Comparison of ENCODE assay signal across 11 cellular contexts in genomic region chr17:50627782-50628601, GRCh38. TPM values are rescaled to one million over a fixed set of nuclear protein-coding genes. Genes with fewer than 3 reads are reported as not detected.
A peak's percentile ranks its signal among the peaks of the same experiment; 100 is the strongest.
DNase-seq lines count a peak whose midpoint lies in the region; ATAC-seq and TF ChIP-seq lines count a peak whose summit lies in the region.
"Had no signal": no experiment of that assay in that cellular context is flagged by ENCODE, and none has a peak within 500 bp of the region (broad histone marks: within the 10 kb centered on the region; RNA-seq: fewer than 3 reads in every experiment).

No MANE protein-coding gene starts in this region.

- H3K27me3 Mint-ChIP-seq in effector memory CD8-positive, alpha-beta T cell, result peaks cover 76 to 97% of the 10 kb centered on the region in 2 donors
- peaks cover 16% of the 10 kb centered on the region for H3K27me3 Mint-ChIP-seq in progenitor cell of endocrine pancreas

- no peak for TF ChIP-seq CTCF in progenitor cell of endocrine pancreas (IDR thresholded peaks at IDR 0.05; ENCODE audit: unreplicated experiment)

- peak; percentile 53 for DNase-seq in DMS79 treated with DMSO at 0.1 percent for 48 hours (lab: John Stamatoyannopoulos, UW)
- no peak for DNase-seq in DMS79 (lab: John Stamatoyannopoulos, UW)
- DNase-seq in NCI-H748 (lab: John Stamatoyannopoulos, UW; ENCODE audit: unreplicated experiment), result peak; percentile 66
- no peak for DNase-seq in effector memory CD8-positive, alpha-beta T cell
- DNase-seq in progenitor cell of endocrine pancreas (ENCODE audit: low spot score, unreplicated experiment), result no peak
- no peak for DNase-seq in AG08396 (ENCODE audit: low spot score)
- DNase-seq: activated T-cell treated with anti-CD3 and anti-CD28 coated beads, Interleukin-2, amount 50 U/mL, for 4 hours; stimulated activated CD4-positive, alpha-beta T cell treated with anti-CD3 and anti-CD28 coated beads, Interleukin-2, amount 100 ng/mL, for 24 hours had no signal

- ATAC-seq in effector memory CD8-positive, alpha-beta T cell (replicated peaks), result peak; percentile 52
- ATAC-seq in GM19452 (IDR thresholded peaks at IDR 0.05; ENCODE audit: unreplicated experiment) (no peak), GM21367 (IDR thresholded peaks at IDR 0.05; ENCODE audit: unreplicated experiment) (no peak)
- ATAC-seq: activated T-cell treated with anti-CD3 and anti-CD28 coated beads, Interleukin-2, amount 50 U/mL, for 4 hours had no signal

- H3K36me3 Mint-ChIP-seq in effector memory CD8-positive, alpha-beta T cell (ENCODE audit: insufficient read depth), result no peaks in the 10 kb centered on the region
- H3K36me3 Mint-ChIP-seq in progenitor cell of endocrine pancreas (ENCODE audit: insufficient read depth), result no peaks in the 10 kb centered on the region

- H3K4me1 Mint-ChIP-seq in effector memory CD8-positive, alpha-beta T cell (ENCODE audit: low read depth in 2 of 2), result peaks cover 0 to 13% of the 10 kb centered on the region in 2 donors
- H3K4me1 Mint-ChIP-seq in progenitor cell of endocrine pancreas (ENCODE audit: low read depth), result peaks cover 14% of the 10 kb centered on the region

- H3K9me3 Mint-ChIP-seq in effector memory CD8-positive, alpha-beta T cell, result no peaks in the 10 kb centered on the region
- no peaks in the 10 kb centered on the region for H3K9me3 Mint-ChIP-seq in progenitor cell of endocrine pancreas (ENCODE audit: low read depth)
- H3K9me3 Mint-ChIP-seq: activated T-cell treated with anti-CD3 and anti-CD28 coated beads, Interleukin-2, amount 50 U/mL, for 4 hours had no signal

- peak overlapping the region in 1 of 2 donors; percentile 54 for H3K27ac Mint-ChIP-seq in effector memory CD8-positive, alpha-beta T cell
- no peak overlapping the region for H3K27ac Mint-ChIP-seq in progenitor cell of endocrine pancreas

- H3K4me3 Mint-ChIP-seq in effector memory CD8-positive, alpha-beta T cell, result peak overlapping the region in 1 of 2 donors; percentile 33
- peak overlapping the region; percentile 55 for H3K4me3 Mint-ChIP-seq in progenitor cell of endocrine pancreas (ENCODE audit: low read depth)
- H3K4me3 Mint-ChIP-seq: activated T-cell treated with anti-CD3 and anti-CD28 coated beads, Interleukin-2, amount 50 U/mL, for 4 hours had no signal

RNA-seq across cellular contexts. Expression of gene ABCC3, which starts 6.7 kb away (rescaled TPM):
- total RNA-seq in progenitor cell of endocrine pancreas, result 1.6 and 2.3 TPM in 2 replicates
- total RNA-seq: SK-MEL-5 had no signal

Comparison
In these comparisons a context has a peak if more than half of its experiments do, and no peak if none do; other contexts are left out.
1. DNase-seq: peak in DMS79 treated with DMSO at 0.1 percent for 48 hours (single experiment) and NCI-H748 (single experiment); none in DMS79 (single experiment), effector memory CD8-positive, alpha-beta T cell (0 of 3), progenitor cell of endocrine pancreas (single experiment) and AG08396 (single experiment).